17 cellular contexts compared by ENCODE assay signal in genomic region chr2:74109551-74109950, GRCh38. TPM values are rescaled to one million over a fixed set of nuclear protein-coding genes. Genes with fewer than 3 reads are reported as not detected.
DNase-seq lines count a peak whose midpoint lies in the region; ATAC-seq and TF ChIP-seq lines count a peak whose summit lies in the region.
"Had no signal": no experiment of that assay in that cellular context is flagged by ENCODE, and none has a peak within 500 bp of the region (broad histone marks: within the 10 kb centered on the region; RNA-seq: fewer than 3 reads in every experiment).

No MANE protein-coding gene starts in this region.

- no peaks in the 10 kb centered on the region for H3K27me3 ChIP-seq in CD8-positive, alpha-beta T cell (ENCODE audit: insufficient read depth, low read length)
- H3K27me3 ChIP-seq: BE2C had no signal

- no peak for DNase-seq in CD8-positive, alpha-beta T cell
- DNase-seq in G401 (ENCODE audit: low spot score) (peak; percentile 98), cerebellar nuclear complex (lab: John Stamatoyannopoulos, UW) (peak; percentile 92), GM19240 (ENCODE audit: insufficient read length, low spot score) (no peak), HuH-7.5 (ENCODE audit: low spot score) (no peak), NCI-H1694 (lab: John Stamatoyannopoulos, UW) (no peak)
- no peak for DNase-seq in stimulated activated effector memory CD8-positive, alpha-beta T cell treated with anti-CD3 and anti-CD28 coated beads, Interleukin-12 subunit alpha, Interleukin-12 subunit beta, amount 100 ng/mL, for 72 hours (ENCODE audit: low spot score in 2 of 2)
- DNase-seq: ACHN; BE2C; Caco-2; CD4-positive, CD25-positive, alpha-beta regulatory T cell; DMS79 treated with DMSO at 0.1 percent for 48 hours; GM23248; IMR-90 had no signal

- TF ChIP-seq CTCF in CD8-positive, alpha-beta T cell (IDR thresholded peaks at IDR 0.05), result no peak

- peaks cover 4% of the 10 kb centered on the region for H3K27me3 Mint-ChIP-seq in CD8-positive, alpha-beta T cell (ENCODE audit: low read depth)
- H3K27me3 Mint-ChIP-seq: CD4-positive, CD25-positive, alpha-beta regulatory T cell had no signal

- no peaks in the 10 kb centered on the region for H3K9me3 ChIP-seq in CD8-positive, alpha-beta T cell (ENCODE audit: low read length)
- H3K9me3 ChIP-seq: BE2C, HAP-1 had no signal

- H3K36me3 ChIP-seq in CD8-positive, alpha-beta T cell (ENCODE audit: insufficient read depth, low read length), result no peaks in the 10 kb centered on the region
- H3K36me3 ChIP-seq: BE2C, HAP-1 had no signal

- no peaks in the 10 kb centered on the region for H3K4me1 Mint-ChIP-seq in CD8-positive, alpha-beta T cell (ENCODE audit: low read depth)
- peaks cover 6% of the 10 kb centered on the region for H3K4me1 Mint-ChIP-seq in stimulated activated effector memory CD8-positive, alpha-beta T cell treated with anti-CD3 and anti-CD28 coated beads, Interleukin-12 subunit alpha, Interleukin-12 subunit beta, amount 100 ng/mL, for 72 hours

- CTCF ChIA-PET in CD8-positive, alpha-beta T cell (lab: Charles Lee), result interaction anchor here (0.7 to 1.0 kb wide), 2 partner anchors 38 to 198 kb away, joined by 3 to 7 read pairs; partner anchors contain the start of gene BOLA3

- no peaks in the 10 kb centered on the region for H3K9me3 Mint-ChIP-seq in CD8-positive, alpha-beta T cell
- no peaks in the 10 kb centered on the region for H3K9me3 Mint-ChIP-seq in stimulated activated effector memory CD8-positive, alpha-beta T cell treated with anti-CD3 and anti-CD28 coated beads, Interleukin-12 subunit alpha, Interleukin-12 subunit beta, amount 100 ng/mL, for 72 hours

- H3K4me3 Mint-ChIP-seq in CD8-positive, alpha-beta T cell, result no peak overlapping the region
- no peak overlapping the region for H3K4me3 Mint-ChIP-seq in stimulated activated effector memory CD8-positive, alpha-beta T cell treated with anti-CD3 and anti-CD28 coated beads, Interleukin-12 subunit alpha, Interleukin-12 subunit beta, amount 100 ng/mL, for 72 hours
- H3K4me3 Mint-ChIP-seq: CD4-positive, CD25-positive, alpha-beta regulatory T cell had no signal

- in situ Hi-C loops in G401 (cut with HindIII; ENCODE audit: low sequenced_read_pairs), result no loop called here

- no peaks in the 10 kb centered on the region for H3K4me1 ChIP-seq in CD8-positive, alpha-beta T cell (ENCODE audit: insufficient read depth, low read length)
- H3K4me1 ChIP-seq: BE2C, Caco-2, HAP-1 had no signal

- no peak for ATAC-seq in CD8-positive, alpha-beta T cell
- peak; percentile 36 for ATAC-seq in stimulated activated effector memory CD8-positive, alpha-beta T cell treated with anti-CD3 and anti-CD28 coated beads, Interleukin-12 subunit alpha, Interleukin-12 subunit beta, amount 100 ng/mL, for 72 hours
- ATAC-seq: K562 had no signal

- H3K27ac ChIP-seq in CD8-positive, alpha-beta T cell (ENCODE audit: low read depth, low read length), result no peak overlapping the region
- H3K27ac ChIP-seq: GM23248, HL-60 had no signal

- intact Hi-C loops in CD8-positive, alpha-beta T cell (cut with DNase I, micrococcal nuclease), result loop anchor here (5.0 to 10.0 kb wide), 2 partner anchors 105 to 202 kb away; no protein-coding TSS in a partner anchor

- no peak overlapping the region for H3K4me3 ChIP-seq in CD8-positive, alpha-beta T cell (ENCODE audit: low read depth, low read length)
- H3K4me3 ChIP-seq: GM23248, HAP-1, K562 had no signal

- peaks cover 5% of the 10 kb centered on the region for H3K36me3 Mint-ChIP-seq in CD8-positive, alpha-beta T cell
- peaks cover 7% of the 10 kb centered on the region for H3K36me3 Mint-ChIP-seq in stimulated activated effector memory CD8-positive, alpha-beta T cell treated with anti-CD3 and anti-CD28 coated beads, Interleukin-12 subunit alpha, Interleukin-12 subunit beta, amount 100 ng/mL, for 72 hours

- H3K27ac Mint-ChIP-seq in CD8-positive, alpha-beta T cell, result peak overlapping the region; percentile 14
- no peak overlapping the region for H3K27ac Mint-ChIP-seq in stimulated activated effector memory CD8-positive, alpha-beta T cell treated with anti-CD3 and anti-CD28 coated beads, Interleukin-12 subunit alpha, Interleukin-12 subunit beta, amount 100 ng/mL, for 72 hours

- POLR2A ChIA-PET in CD8-positive, alpha-beta T cell (lab: Charles Lee), result interaction anchor here (0.7 kb wide), 1 partner anchor 12 kb away, joined by 3 read pairs; no protein-coding TSS in a partner anchor

RNA-seq across cellular contexts. Expression of gene BOLA3, which starts 38.2 kb away (rescaled TPM):
- total RNA-seq in CD8-positive, alpha-beta T cell, result 10 to 100 TPM in 1 of 2 experiments, 1 to 10 TPM in 1; 9.9 to 10.1 TPM
- total RNA-seq in G401 (2014; rRNA removed; shearing (Covaris generic)), result 121 and 145 TPM in 2 replicates

Comparison
In these comparisons a context has a peak if more than half of its experiments do, and no peak if none do; other contexts are left out.
1. DNase-seq: peak in G401 (single experiment) and cerebellar nuclear complex (2 of 2); none in CD8-positive, alpha-beta T cell (0 of 7), stimulated activated effector memory CD8-positive, alpha-beta T cell treated with anti-CD3 and anti-CD28 coated beads, Interleukin-12 subunit alpha, Interleukin-12 subunit beta, amount 100 ng/mL, for 72 hours (0 of 2), GM19240 (single experiment), HuH-7.5 (single experiment) and NCI-H1694 (single experiment).
2. RNA of gene BOLA3, which starts 38.2 kb away (total RNA-seq): 121 to 145 TPM in G401; 9.9 to 10.1 TPM in CD8-positive, alpha-beta T cell; every median in the first group is over 10 times any median in the second.